ENCODE assay signal across 26 cellular contexts in the genomic region with DNA sequence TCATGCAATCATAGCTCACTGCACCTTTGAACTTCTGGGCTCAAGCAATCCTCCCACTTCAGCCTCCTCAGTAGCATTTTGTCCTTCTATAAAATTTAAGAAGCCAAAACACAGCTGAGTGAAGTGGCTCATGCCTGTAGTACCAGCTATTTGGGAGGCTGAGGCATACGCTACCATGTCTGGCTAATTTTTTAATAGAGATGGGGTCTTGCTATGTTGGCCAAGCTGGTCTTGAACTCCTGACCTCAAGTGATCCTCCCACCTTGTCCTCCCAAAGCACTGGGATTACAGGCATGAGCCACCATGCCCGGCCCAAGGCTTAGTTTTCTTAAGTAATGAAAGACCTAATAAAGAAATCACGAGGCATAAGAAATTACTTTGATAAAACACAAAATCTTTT. TPM values are rescaled to one million over a fixed set of nuclear protein-coding genes. Genes with fewer than 3 reads are reported as not detected.
A peak's percentile ranks its signal among the peaks of the same experiment; 100 is the strongest.
DNase-seq lines count a peak whose midpoint lies in the region; ATAC-seq, FAIRE-seq and TF ChIP-seq lines count a peak whose summit lies in the region.
"Had no signal": no experiment of that assay in that cellular context is flagged by ENCODE, and none has a peak within 500 bp of the region (broad histone marks: within the 10 kb centered on the region; RNA-seq: fewer than 3 reads in every experiment).

No MANE protein-coding gene starts in this region.

- TF ChIP-seq CTCF in HepG2 (CRISPR knock-in tag; IDR thresholded peaks at IDR 0.05) (no peak), right lobe of liver (IDR thresholded peaks at IDR 0.05) (no peak), WTC11 (IDR thresholded peaks at IDR 0.05) (no peak), MM.1S (IDR thresholded peaks at IDR 0.05; ENCODE audit: low read length) (no peak)

- ATAC-seq in HepG2 (no peak), right lobe of liver (no peak), WTC11 (no peak)
- ATAC-seq: GM12878 had no signal

- H3F3A ChIP-seq in MM.1S (ENCODE audit: insufficient read depth, low read length), result no peaks in the 10 kb centered on the region

- in situ Hi-C loops in HepG2 (cut with HindIII; ENCODE audit: extremely low pct_ligation_motif_present, low pct_unique_long_range_greater_than_20kb), result no loop called here

- WGBS in HepG2 (ENCODE audit: low lambda C conversion rate), result 99% methylated on average over 3 of the region's 3 CpGs
- 97% methylated on average over 3 of the region's 3 CpGs for WGBS in right lobe of liver (ENCODE audit: insufficient coverage, low coverage, low lambda C conversion rate, missing lambda C conversion rate)

- POLR2A ChIA-PET in HepG2 (lab: Yijun Ruan, JAX), result no interaction called here
- POLR2A ChIA-PET in WTC11 (lab: Charles Lee), result no interaction called here

- H3K36me3 Mint-ChIP-seq in WTC11, result no peaks in the 10 kb centered on the region
- H3K36me3 Mint-ChIP-seq: CD14-positive monocyte; CD4-positive, alpha-beta memory T cell; CD4-positive, CD25-positive, alpha-beta regulatory T cell; CD8-positive, alpha-beta memory T cell had no signal

- H3K4me3 ChIP-seq in HepG2 (replicated peaks in 1 of 3; ENCODE audit: insufficient read depth in 1 of 3, low read depth in 2 of 3, low read length in 3 of 3) (no peak overlapping the region), right lobe of liver (no peak overlapping the region), MM.1S (ENCODE audit: low read length) (no peak overlapping the region)
- H3K4me3 ChIP-seq: BLaER1, GM12878 had no signal

- no TSS peak for BruUV-seq in HepG2 (replicated peaks; lab: Mats Ljungman, UMichigan)

- H3K27ac ChIP-seq in HepG2 (ENCODE audit: extremely low read length, insufficient read depth, low read length) (no peak overlapping the region), right lobe of liver (no peak overlapping the region), MM.1S (ENCODE audit: low read length) (no peak overlapping the region)
- H3K27ac ChIP-seq: BLaER1 had no signal

- H3K36me3 ChIP-seq in HepG2 (replicated peaks in 1 of 2; ENCODE audit: control insufficient read depth in 1 of 2, insufficient read depth in 2 of 2, low read length in 2 of 2) (no peaks in the 10 kb centered on the region), right lobe of liver (no peaks in the 10 kb centered on the region), MM.1S (replicated peaks; ENCODE audit: insufficient read depth, low read length) (no peaks in the 10 kb centered on the region)
- H3K36me3 ChIP-seq: BE2C, BLaER1 had no signal

- CTCF ChIA-PET in HepG2 (lab: Yijun Ruan, JAX; ENCODE audit: low intra/inter-chr PET ratio, low total read pairs) (no interaction called here), WTC11 (lab: Charles Lee) (no interaction called here)

- no peaks in the 10 kb centered on the region for H3K27me3 Mint-ChIP-seq in WTC11 (ENCODE audit: low read depth)
- H3K27me3 Mint-ChIP-seq: CD4-positive, alpha-beta memory T cell had no signal

- H3K9me3 Mint-ChIP-seq in WTC11, result no peaks in the 10 kb centered on the region
- H3K9me3 Mint-ChIP-seq: CD4-positive, alpha-beta memory T cell; CD4-positive, CD25-positive, alpha-beta regulatory T cell; CD8-positive, alpha-beta memory T cell had no signal

- TF ChIP-seq POLR2A in HepG2 (IDR thresholded peaks at IDR 0.05; ENCODE audit: insufficient read depth in 1 of 2, low read depth in 2 of 2, low read length in 2 of 2) (no peak), right lobe of liver (IDR thresholded peaks at IDR 0.05) (no peak)

- H3K4me1 Mint-ChIP-seq in WTC11, result no peaks in the 10 kb centered on the region
- H3K4me1 Mint-ChIP-seq: CD4-positive, alpha-beta memory T cell; CD4-positive, CD25-positive, alpha-beta regulatory T cell; CD8-positive, alpha-beta memory T cell had no signal

- intact Hi-C loops in HepG2 (cut with micrococcal nuclease; ENCODE audit: unreplicated experiment) (no loop called here), right lobe of liver (cut with DNase I) (no loop called here)

- TF ChIP-seq RAD21 in HepG2 (CRISPR knock-in tag; IDR thresholded peaks at IDR 0.05), result no peak

- TF ChIP-seq EP300 in HepG2 (IDR thresholded peaks at IDR 0.05; ENCODE audit: low read depth in 2 of 2, low read length in 2 of 2) (no peak), HepG2 (CRISPR knock-in tag; IDR thresholded peaks at IDR 0.05; ENCODE audit: borderline replicate concordance) (no peak)

- no peak overlapping the region for H3K4me2 ChIP-seq in HepG2 (ENCODE audit: low read depth, low read length)
- no peak overlapping the region for H3K4me2 ChIP-seq in MM.1S (ENCODE audit: low read depth, low read length)
- H3K4me2 ChIP-seq: BLaER1 had no signal

- H2AFZ ChIP-seq in HepG2 (ENCODE audit: low read length) (no peak overlapping the region), MM.1S (ENCODE audit: low read length) (no peak overlapping the region)

- H3K9ac ChIP-seq in HepG2 (ENCODE audit: insufficient read depth, low read depth, low read length) (no peak overlapping the region), MM.1S (ENCODE audit: low read length) (no peak overlapping the region)
- H3K9ac ChIP-seq: BLaER1 had no signal

- H3K9me3 ChIP-seq in HepG2 (ENCODE audit: low read length), result no peaks in the 10 kb centered on the region
- no peaks in the 10 kb centered on the region for H3K9me3 ChIP-seq in right lobe of liver
- no peaks in the 10 kb centered on the region for H3K9me3 ChIP-seq in MM.1S (replicated peaks; ENCODE audit: insufficient read depth, low read length)
- H3K9me3 ChIP-seq: BE2C, BLaER1 had no signal

- H3K27me3 ChIP-seq in HepG2 (ENCODE audit: control insufficient read depth in 1 of 2, insufficient read depth in 2 of 2, low read length in 2 of 2), result no peaks in the 10 kb centered on the region
- no peaks in the 10 kb centered on the region for H3K27me3 ChIP-seq in right lobe of liver
- no peaks in the 10 kb centered on the region for H3K27me3 ChIP-seq in MM.1S (replicated peaks; ENCODE audit: insufficient read depth, low read length)
- H3K27me3 ChIP-seq: BE2C, BLaER1 had no signal

- no peaks in the 10 kb centered on the region for H3K79me2 ChIP-seq in HepG2 (ENCODE audit: insufficient read depth, low read length)
- H3K79me2 ChIP-seq in MM.1S (ENCODE audit: low read length), result no peaks in the 10 kb centered on the region

- H3K4me3 Mint-ChIP-seq in WTC11, result no peak overlapping the region
- H3K4me3 Mint-ChIP-seq: CD14-positive monocyte; CD4-positive, alpha-beta memory T cell; CD4-positive, CD25-positive, alpha-beta regulatory T cell; CD8-positive, alpha-beta memory T cell had no signal

- H4K20me1 ChIP-seq in HepG2 (ENCODE audit: insufficient read depth, low read length), result no peaks in the 10 kb centered on the region
- no peaks in the 10 kb centered on the region for H4K20me1 ChIP-seq in MM.1S (ENCODE audit: insufficient read depth, low read length)
- H4K20me1 ChIP-seq: BLaER1 had no signal

- H3K9me2 ChIP-seq in MM.1S (replicated peaks; ENCODE audit: insufficient read depth, low read length), result no peaks in the 10 kb centered on the region

- DNase-seq in HepG2 (ENCODE audit: low spot score) (no peak), right lobe of liver (no peak), WTC11 (ENCODE audit: low spot score) (no peak), SW480 (ENCODE audit: low spot score) (no peak), MM.1S (no peak)
- DNase-seq: 8988T; ACHN; BE2C; C1 segment of cervical spinal cord; CD4-positive, alpha-beta memory T cell; CD4-positive, CD25-positive, alpha-beta regulatory T cell; CD8-positive, alpha-beta memory T cell; COR-L47; DMS 273 treated with DMSO at 0.1 percent for 48 hours; DMS153; DMS53; DMS79; DND-41; EL; GDM1 had no signal

- no peak overlapping the region for H3K27ac Mint-ChIP-seq in WTC11
- H3K27ac Mint-ChIP-seq: CD14-positive monocyte; CD4-positive, alpha-beta memory T cell; CD4-positive, CD25-positive, alpha-beta regulatory T cell; CD8-positive, alpha-beta memory T cell had no signal

- no peak for FAIRE-seq in HepG2 (lab: Jason Lieb, UNC)
- FAIRE-seq: A204.1, GM12878, GM12892, GM18507 had no signal

- H3K4me1 ChIP-seq in HepG2 (ENCODE audit: insufficient read depth, low read length), result peaks cover 32% of the 10 kb centered on the region
- H3K4me1 ChIP-seq in right lobe of liver, result no peaks in the 10 kb centered on the region
- H3K4me1 ChIP-seq in MM.1S (ENCODE audit: low read length), result no peaks in the 10 kb centered on the region
- H3K4me1 ChIP-seq: BE2C, BLaER1 had no signal

TF ChIP-seq in HepG2, 621 proteins besides CTCF, POLR2A, EP300 and RAD21 (continues in another document):
- TF ChIP-seq ATF7 (IDR thresholded peaks at IDR 0.05) (no peak), ATF7 (CRISPR knock-in tag; IDR thresholded peaks at IDR 0.05) (no peak), ZNF891 (CRISPR knock-in tag; IDR thresholded peaks at IDR 0.05) (no peak), ZFP36L1 (CRISPR knock-in tag; IDR thresholded peaks at IDR 0.05) (no peak)

TF ChIP-seq in WTC11, 78 proteins besides CTCF, POLR2A, EP300 and RAD21:
- TF ChIP-seq ZNF121 (CRISPR knock-in tag; IDR thresholded peaks at IDR 0.05), result peak; percentile 3; the same call in 1 of the 2 replicates
- no peak for TF ChIP-seq ZNF219 (CRISPR knock-in tag; IDR thresholded peaks at IDR 0.05; ENCODE audit: borderline replicate concordance)
TF ChIP-seq in WTC11: peak in this region for 1.

RNA-seq across cellular contexts. Expression of a gene that starts 14.7 kb away (rescaled TPM):
- total RNA-seq in HepG2 (2016; rRNA removed; fragmentation: Illumina TruSeq; extraction: Trizol) (103 and 110 TPM in 2 replicates), right lobe of liver (100 to 1,000 TPM in 1 of 6 experiments, 10 to 100 TPM in 5; 40.2 to 184 (median 63.5) TPM), WTC11 (2021) (40.7 to 44.5 TPM (median 42.8 TPM) in 3 replicates)
- 133 and 147 TPM in 2 replicates for total RNA-seq in HepG2 (2016; cell fraction: cytosol; rRNA removed; fragmentation: Illumina TruSeq; extraction: Trizol; ENCODE audit: low read depth)
- 93.9 TPM in 2 replicates for total RNA-seq in HepG2 (2016; cell fraction: insoluble cytoplasmic fraction; rRNA removed; fragmentation: Illumina TruSeq; extraction: Trizol)
- total RNA-seq in HepG2 (2016; cell fraction: membrane; rRNA removed; fragmentation: Illumina TruSeq; extraction: Trizol), result 73.4 and 76.7 TPM in 2 replicates
- total RNA-seq in HepG2 (2016; cell fraction: nucleus; rRNA removed; fragmentation: Illumina TruSeq; extraction: Trizol), result 222 and 239 TPM in 2 replicates
- polyA plus RNA-seq in HepG2 (2011; rRNA removed), result 74.8 and 82.8 TPM in 2 replicates
- 26.6 and 44.0 TPM in 2 replicates for polyA plus RNA-seq in HepG2 (2011; cell fraction: cytosol; rRNA removed)
- polyA plus RNA-seq in HepG2 (2011; cell fraction: nucleus; rRNA removed), result 159 and 177 TPM in 2 replicates
- polyA plus RNA-seq in HepG2 (2012), result 100 and 116 TPM in 2 replicates
- 18.9 and 23.3 TPM in 2 replicates for polyA plus RNA-seq in HepG2 (2016; cell fraction: cytosol; fragmentation: Illumina TruSeq; extraction: Trizol; ENCODE audit: low read depth)
- polyA plus RNA-seq in HepG2 (2016; cell fraction: insoluble cytoplasmic fraction; fragmentation: Illumina TruSeq; extraction: Trizol; ENCODE audit: low read depth), result 71.0 and 74.2 TPM in 2 replicates
- polyA plus RNA-seq in HepG2 (2016; cell fraction: membrane; fragmentation: Illumina TruSeq; extraction: Trizol; ENCODE audit: low read depth), result 23.8 and 25.2 TPM in 2 replicates
- polyA plus RNA-seq in HepG2 (2016; cell fraction: nucleus; fragmentation: Illumina TruSeq; extraction: Trizol; ENCODE audit: insufficient read depth, low read depth), result 67.2 and 72.5 TPM in 2 replicates
- 83.1 and 705 TPM in 2 replicates for polyA minus RNA-seq in HepG2 (2011; rRNA and poly(A)+ RNA removed; ENCODE audit: low replicate concordance)
- polyA minus RNA-seq in HepG2 (2011; cell fraction: cytosol; rRNA and poly(A)+ RNA removed), result 129 and 146 TPM in 2 replicates
- polyA minus RNA-seq in HepG2 (2011; cell fraction: nucleus; rRNA and poly(A)+ RNA removed), result 1,231 and 1,245 TPM in 2 replicates
